In the genomic region with DNA sequence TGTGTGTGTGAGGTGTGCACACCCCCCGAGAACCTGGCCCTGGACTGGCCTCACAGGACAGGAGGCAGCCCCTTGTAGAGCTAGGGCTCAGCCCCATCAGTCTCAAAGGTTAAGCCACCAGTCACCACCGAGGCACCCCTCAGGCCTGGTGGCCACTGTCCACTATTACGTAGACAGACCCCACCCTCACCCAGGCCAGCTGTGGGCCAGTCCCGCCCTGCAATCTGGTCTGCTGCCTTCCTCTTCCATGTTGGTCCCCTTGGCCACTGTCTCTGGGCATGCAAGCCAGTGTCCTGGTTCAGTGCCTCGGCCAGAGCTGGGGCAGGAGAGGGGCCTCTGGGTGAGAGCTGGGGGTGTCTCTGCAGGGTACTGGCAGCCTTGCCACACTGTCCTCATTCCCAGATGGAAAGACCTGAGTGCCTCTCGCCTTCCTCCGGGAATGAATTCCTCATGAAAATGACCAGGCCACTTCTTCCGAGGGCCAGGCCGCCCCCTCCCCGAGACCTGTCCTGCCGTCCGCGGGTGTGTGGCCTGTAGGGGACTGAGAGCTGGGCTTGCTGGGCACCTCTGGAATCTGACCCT, we compare ENCODE assay signal across 8 cellular contexts. TPM values are rescaled to one million over a fixed set of nuclear protein-coding genes. Genes with fewer than 3 reads are reported as not detected.
DNase-seq lines count a peak whose midpoint lies in the region; ATAC-seq and TF ChIP-seq lines count a peak whose summit lies in the region.

No MANE protein-coding gene starts in this region.

- H3K36me3 Mint-ChIP-seq in activated CD8-positive, alpha-beta memory T cell treated with anti-CD3 and anti-CD28 coated beads, Interleukin-2, amount 10 ng/mL, durations not matched to agents 7 days and 5 days = peaks cover 22% of the 10 kb centered on the region

- ATAC-seq in HG03432 (IDR thresholded peaks at IDR 0.05; ENCODE audit: unreplicated experiment) = peak; percentile 3
- ATAC-seq in activated CD8-positive, alpha-beta memory T cell treated with anti-CD3 and anti-CD28 coated beads, Interleukin-2, amount 10 ng/mL, durations not matched to agents 7 days and 5 days = no peak
- ATAC-seq in left ventricle myocardium superior = no peak
- no peak for ATAC-seq in HG02610 (IDR thresholded peaks at IDR 0.05; ENCODE audit: unreplicated experiment)

- H3K4me3 Mint-ChIP-seq in activated CD8-positive, alpha-beta memory T cell treated with anti-CD3 and anti-CD28 coated beads, Interleukin-2, amount 10 ng/mL, durations not matched to agents 7 days and 5 days = peak overlapping the region; percentile 60

- H3K4me3 ChIP-seq in smooth muscle cell (peak overlapping the region; percentile 72), brain microvascular endothelial cell (ENCODE audit: low read depth, low read length) (no peak overlapping the region)

- H3F3A ChIP-seq in smooth muscle cell (ENCODE audit: low read depth) = no peaks in the 10 kb centered on the region

- no peak overlapping the region for H2AFZ ChIP-seq in smooth muscle cell (ENCODE audit: low read depth)

- no peak for DNase-seq in activated CD8-positive, alpha-beta memory T cell treated with anti-CD3 and anti-CD28 coated beads, Interleukin-2, amount 10 ng/mL, durations not matched to agents 7 days and 5 days
- DNase-seq in left ventricle myocardium superior (peak; percentile 34), smooth muscle cell (lab: John Stamatoyannopoulos, UW; ENCODE audit: unreplicated experiment) (no peak), AG20443 (ENCODE audit: low spot score) (no peak), brain microvascular endothelial cell (no peak), epidermal melanocyte (ENCODE audit: insufficient read length, low spot score) (no peak)

- no peaks in the 10 kb centered on the region for H3K9me3 ChIP-seq in smooth muscle cell (replicated peaks; ENCODE audit: low read depth)

- H3K9me3 Mint-ChIP-seq in activated CD8-positive, alpha-beta memory T cell treated with anti-CD3 and anti-CD28 coated beads, Interleukin-2, amount 10 ng/mL, durations not matched to agents 7 days and 5 days (ENCODE audit: low read depth) = no peaks in the 10 kb centered on the region

- peak overlapping the region; percentile 86 for H3K27ac Mint-ChIP-seq in activated CD8-positive, alpha-beta memory T cell treated with anti-CD3 and anti-CD28 coated beads, Interleukin-2, amount 10 ng/mL, durations not matched to agents 7 days and 5 days

- TF ChIP-seq CTCF in smooth muscle cell (IDR thresholded peaks at IDR 0.05; ENCODE audit: borderline replicate concordance, insufficient read depth, poor library complexity, severe bottlenecking) = no peak
- no peak for TF ChIP-seq CTCF in brain microvascular endothelial cell (IDR thresholded peaks at IDR 0.05; ENCODE audit: low read depth, low read length, missing control alignments)

- no peaks in the 10 kb centered on the region for H3K27me3 Mint-ChIP-seq in activated CD8-positive, alpha-beta memory T cell treated with anti-CD3 and anti-CD28 coated beads, Interleukin-2, amount 10 ng/mL, durations not matched to agents 7 days and 5 days

- H3K4me2 ChIP-seq in smooth muscle cell = peak overlapping the region; percentile 94

- in situ Hi-C loops in brain microvascular endothelial cell (cut with HindIII; ENCODE audit: low pct_ligation_motif_present, low sequenced_read_pairs) = no loop called here

- peaks cover 7% of the 10 kb centered on the region for H3K79me2 ChIP-seq in smooth muscle cell (ENCODE audit: low read depth)

- H3K27ac ChIP-seq in smooth muscle cell (ENCODE audit: low read depth) (no peak overlapping the region), brain microvascular endothelial cell (no peak overlapping the region)

- H3K27me3 ChIP-seq in smooth muscle cell (ENCODE audit: low read depth) (no peaks in the 10 kb centered on the region), brain microvascular endothelial cell (replicated peaks) (no peaks in the 10 kb centered on the region)

- peaks cover 9% of the 10 kb centered on the region for H3K4me1 ChIP-seq in smooth muscle cell (ENCODE audit: low read depth)

- H3K36me3 ChIP-seq in smooth muscle cell (ENCODE audit: low read depth) = no peaks in the 10 kb centered on the region
- no peaks in the 10 kb centered on the region for H3K36me3 ChIP-seq in brain microvascular endothelial cell (replicated peaks)

- WGBS in smooth muscle cell (ENCODE audit: low lambda C conversion rate) = 91% methylated on average over 13 of the region's 13 CpGs

- CTCF ChIA-PET in activated CD8-positive, alpha-beta memory T cell treated with anti-CD3 and anti-CD28 coated beads, Interleukin-2, amount 10 ng/mL, durations not matched to agents 7 days and 5 days (lab: Charles Lee) = interaction anchor here (1.0 to 3.1 kb wide), 5 partner anchors 23 to 131 kb away, joined by 3 to 17 read pairs (median 5); no protein-coding TSS in a partner anchor

- H4K20me1 ChIP-seq in smooth muscle cell (ENCODE audit: low read depth) = no peaks in the 10 kb centered on the region

- no peak overlapping the region for H3K9ac ChIP-seq in smooth muscle cell (ENCODE audit: low read depth)

- peaks cover 34% of the 10 kb centered on the region for H3K4me1 Mint-ChIP-seq in activated CD8-positive, alpha-beta memory T cell treated with anti-CD3 and anti-CD28 coated beads, Interleukin-2, amount 10 ng/mL, durations not matched to agents 7 days and 5 days

- intact Hi-C loops in left ventricle myocardium superior (cut with micrococcal nuclease) = no loop called here

RNA-seq across cellular contexts. Expression of a gene that starts 0.9 kb away (rescaled TPM):
- total RNA-seq in activated CD8-positive, alpha-beta memory T cell treated with anti-CD3 and anti-CD28 coated beads, Interleukin-2, amount 10 ng/mL, durations not matched to agents 7 days and 5 days = 1 to 10 TPM; 3.4 to 3.7 TPM
- total RNA-seq in left ventricle myocardium superior = 1.6 TPM
- total RNA-seq in smooth muscle cell = 0.09 and 1.7 TPM in 2 replicates
- 0.50 and 0.93 TPM in 2 replicates for polyA plus RNA-seq in smooth muscle cell

RNA-seq across cellular contexts. Expression of a gene that starts 22.2 kb away (rescaled TPM):
- total RNA-seq in activated CD8-positive, alpha-beta memory T cell treated with anti-CD3 and anti-CD28 coated beads, Interleukin-2, amount 10 ng/mL, durations not matched to agents 7 days and 5 days = 100 to 1,000 TPM; 134 to 141 TPM
- total RNA-seq in left ventricle myocardium superior = 201 TPM
- total RNA-seq in smooth muscle cell = 25.5 and 41.3 TPM in 2 replicates
- 48.7 and 60.4 TPM in 2 replicates for polyA plus RNA-seq in smooth muscle cell
